Comparison of ENCODE assay signal across 1 cellular context in the genomic region with DNA sequence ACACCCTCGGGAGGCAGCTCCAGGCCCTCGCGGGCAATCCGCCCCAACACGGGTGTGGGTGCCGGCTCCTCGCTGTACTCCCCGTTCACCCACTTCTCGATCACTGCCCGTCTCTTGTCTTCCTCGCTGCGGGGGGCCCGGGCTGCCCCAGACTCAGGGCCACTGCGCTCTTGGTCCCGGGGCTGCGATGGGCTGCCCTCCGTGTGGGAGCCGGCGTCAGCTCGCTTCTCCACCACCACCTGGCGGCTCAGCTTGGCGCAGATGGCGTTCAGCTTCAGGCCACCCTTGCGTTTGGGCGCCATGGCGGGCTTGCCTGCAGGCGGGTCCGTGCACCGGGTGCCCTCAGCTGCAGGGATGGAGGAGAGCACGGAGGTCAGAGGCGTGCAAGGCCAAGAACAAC.
TF ChIP-seq lines count a peak whose summit lies in the region.

No MANE protein-coding gene starts in this region.

TF ChIP-seq in H1, 55 proteins besides CTCF, POLR2A, EP300 and RAD21:
- no peak for TF ChIP-seq SP1 (IDR thresholded peaks at IDR 0.05; ENCODE audit: low read depth, low read length)
- no peak for TF ChIP-seq TAF1 (IDR thresholded peaks at IDR 0.05; ENCODE audit: low read depth, low read length)
- TF ChIP-seq, protein P1, sequence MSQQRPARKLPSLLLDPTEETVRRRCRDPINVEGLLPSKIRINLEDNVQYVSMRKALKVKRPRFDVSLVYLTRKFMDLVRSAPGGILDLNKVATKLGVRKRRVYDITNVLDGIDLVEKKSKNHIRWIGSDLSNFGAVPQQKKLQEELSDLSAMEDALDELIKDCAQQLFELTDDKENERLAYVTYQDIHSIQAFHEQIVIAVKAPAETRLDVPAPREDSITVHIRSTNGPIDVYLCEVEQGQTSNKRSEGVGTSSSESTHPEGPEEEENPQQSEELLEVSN (IDR thresholded peaks at IDR 0.05), result no peak
- TF ChIP-seq FOSL1 (IDR thresholded peaks at IDR 0.05; ENCODE audit: insufficient read depth, low read depth, low read length), result no peak
- TF ChIP-seq EZH2 (IDR thresholded peaks at IDR 0.05; ENCODE audit: low read depth, low read length, severe bottlenecking), result no peak
- TF ChIP-seq RBBP5 (IDR thresholded peaks at IDR 0.05; ENCODE audit: borderline replicate concordance, low read depth, low read length), result no peak
- TF ChIP-seq SP2 (IDR thresholded peaks at IDR 0.05; ENCODE audit: low read length), result no peak
TF ChIP-seq in H1: peak in this region for 0.
